ENCODE assay signal across 8 cellular contexts in genomic region chr1:52056110-52056936, GRCh38. TPM values are rescaled to one million over a fixed set of nuclear protein-coding genes. Genes with fewer than 3 reads are reported as not detected.
DNase-seq lines count a peak whose midpoint lies in the region; ATAC-seq and TF ChIP-seq lines count a peak whose summit lies in the region.

Gene BTF3L4, plus strand, starts transcription at chr1:52056295. Its CDS starts 3,553 bp downstream, at chr1:52059848.

- peak; percentile 95 for DNase-seq in NCI-H1694 treated with DMSO at 0.1 percent for 48 hours (lab: John Stamatoyannopoulos, UW)
- peak; percentile 91 for DNase-seq in amniotic epithelial cell (ENCODE audit: low read depth)
- DNase-seq in heart left ventricle, result peak; percentile 95 to 98 (median 96)
- DNase-seq in posterior vena cava (ENCODE audit: low spot score), result peak; percentile 98
- peak; percentile 95 to 99 for DNase-seq in upper lobe of left lung

- H3K27ac ChIP-seq in heart left ventricle, result peak within 1 kb of the TSS; percentile 51 to 97 (median 90)
- H3K27ac ChIP-seq in upper lobe of left lung, result peak within 1 kb of the TSS; percentile 92 to 95 (median 94)

- TF ChIP-seq POLR2A in GM15510 (IDR thresholded peaks at IDR 0.05; ENCODE audit: borderline replicate concordance, extremely low read depth, insufficient read length), result peak; percentile 68
- TF ChIP-seq POLR2A in heart left ventricle (IDR thresholded peaks at IDR 0.05), result peak in 1 of 2 donors; percentile 81
- TF ChIP-seq POLR2A in upper lobe of left lung (IDR thresholded peaks at IDR 0.05), result peak in 3 of 4 donors; percentile 68 to 74 (median 69)

- peak within 1 kb of the TSS; percentile 97 for H3K27ac Mint-ChIP-seq in T-helper 1 cell treated with Interleukin-12 subunit alpha and Interleukin-12 subunit beta and Interleukin-4 antibody, amounts not matched to agents 30 μg/mL and 1 μg/mL, for 36 hours

- TF ChIP-seq CTCF in heart left ventricle (IDR thresholded peaks at IDR 0.05), result peak in 1 of 12 donors; percentile 16
- TF ChIP-seq CTCF in upper lobe of left lung (IDR thresholded peaks at IDR 0.05), result peak in 1 of 6 experiments; percentile 16

- H3K36me3 ChIP-seq in heart left ventricle, result peaks cover 0 to 36% (median 25%) of the 10 kb centered on the region in 9 donors
- H3K36me3 ChIP-seq in upper lobe of left lung, result peaks cover 9 to 23% (median 13%) of the 10 kb centered on the region in 4 donors

- H3K4me1 Mint-ChIP-seq in T-helper 1 cell treated with Interleukin-12 subunit alpha and Interleukin-12 subunit beta and Interleukin-4 antibody, amounts not matched to agents 30 μg/mL and 1 μg/mL, for 36 hours (ENCODE audit: low read depth), result peaks cover 47% of the 10 kb centered on the region

- 0 to 1% (median 0%) methylated on average over 30 to 59 of the region's 59 CpGs for WGBS in heart left ventricle, 4 donors
- WGBS in upper lobe of left lung, 2 donors, result 0% methylated on average over 13 to 47 of the region's 59 CpGs

- H3K4me3 ChIP-seq in heart left ventricle, result peak within 1 kb of the TSS; percentile 63 to 97 (median 88)
- peak within 1 kb of the TSS; percentile 73 to 90 (median 82) for H3K4me3 ChIP-seq in upper lobe of left lung

- intact Hi-C loops in heart left ventricle (cut with DNase I), result loop anchor here in 2 of 10 donors (1.0 to 5.0 kb wide), 3 partner anchors 23 to 641 kb away; partner anchors contain the start of genes COA7 (in 1 of the 2), KTI12 (in 1 of the 2) and NRDC (in 1 of the 2)
- intact Hi-C loops in posterior vena cava (cut with DNase I), result loop anchor here in 1 of 2 donors (5.0 kb wide), 1 partner anchor 1129 kb away; no protein-coding TSS in a partner anchor

- no peaks in the 10 kb centered on the region for H3K9me3 ChIP-seq in heart left ventricle
- H3K9me3 ChIP-seq in upper lobe of left lung, result no peaks in the 10 kb centered on the region

- peaks cover 18% of the 10 kb centered on the region for H3K36me3 Mint-ChIP-seq in T-helper 1 cell treated with Interleukin-12 subunit alpha and Interleukin-12 subunit beta and Interleukin-4 antibody, amounts not matched to agents 30 μg/mL and 1 μg/mL, for 36 hours (ENCODE audit: low read depth)

- H3K27me3 ChIP-seq in heart left ventricle, result no peaks in the 10 kb centered on the region
- H3K27me3 ChIP-seq in upper lobe of left lung, result no peaks in the 10 kb centered on the region

- no peaks in the 10 kb centered on the region for H3K9me3 Mint-ChIP-seq in T-helper 1 cell treated with Interleukin-12 subunit alpha and Interleukin-12 subunit beta and Interleukin-4 antibody, amounts not matched to agents 30 μg/mL and 1 μg/mL, for 36 hours

- H3K4me3 Mint-ChIP-seq in T-helper 1 cell treated with Interleukin-12 subunit alpha and Interleukin-12 subunit beta and Interleukin-4 antibody, amounts not matched to agents 30 μg/mL and 1 μg/mL, for 36 hours, result peak within 1 kb of the TSS; percentile 98

- no peak for TF ChIP-seq EP300 in upper lobe of left lung (IDR thresholded peaks at IDR 0.05)

- peaks cover 3 to 41% (median 34%) of the 10 kb centered on the region in 12 donors for H3K4me1 ChIP-seq in heart left ventricle
- H3K4me1 ChIP-seq in upper lobe of left lung, result peaks cover 28 to 49% (median 35%) of the 10 kb centered on the region in 4 donors

- H3K27me3 Mint-ChIP-seq in T-helper 1 cell treated with Interleukin-12 subunit alpha and Interleukin-12 subunit beta and Interleukin-4 antibody, amounts not matched to agents 30 μg/mL and 1 μg/mL, for 36 hours (ENCODE audit: low read depth), result no peaks in the 10 kb centered on the region

- peak; percentile 78 for ATAC-seq in HG02884 (IDR thresholded peaks at IDR 0.05; ENCODE audit: unreplicated experiment)
- peak; percentile 98 for ATAC-seq in heart left ventricle
- ATAC-seq in upper lobe of left lung (ENCODE audit: low FRiP score in 2 of 2), result peak; percentile 97 to 98

RNA-seq across cellular contexts. Expression of gene BTF3L4, which starts in this region (rescaled TPM):
- total RNA-seq in heart left ventricle (10 to 100 TPM; 28.9 to 44.2 (median 33.1) TPM), posterior vena cava (10 to 100 TPM; 36.6 to 41.5 TPM), upper lobe of left lung (10 to 100 TPM in 5 of 6 donors, 1 to 10 TPM in 1; 6.0 to 48.0 (median 34.4) TPM)
- 10 to 100 TPM; 25.4 to 48.2 TPM for polyA plus RNA-seq in heart left ventricle

Comparison
In these comparisons a context has a peak if more than half of its experiments do, and no peak if none do; other contexts are left out.
1. Peak in every context shown above with its lines: DNase-seq, ATAC-seq, H3K4me3 ChIP-seq and H3K27ac ChIP-seq.